ENCODE assay signal across 22 cellular contexts in the genomic region with DNA sequence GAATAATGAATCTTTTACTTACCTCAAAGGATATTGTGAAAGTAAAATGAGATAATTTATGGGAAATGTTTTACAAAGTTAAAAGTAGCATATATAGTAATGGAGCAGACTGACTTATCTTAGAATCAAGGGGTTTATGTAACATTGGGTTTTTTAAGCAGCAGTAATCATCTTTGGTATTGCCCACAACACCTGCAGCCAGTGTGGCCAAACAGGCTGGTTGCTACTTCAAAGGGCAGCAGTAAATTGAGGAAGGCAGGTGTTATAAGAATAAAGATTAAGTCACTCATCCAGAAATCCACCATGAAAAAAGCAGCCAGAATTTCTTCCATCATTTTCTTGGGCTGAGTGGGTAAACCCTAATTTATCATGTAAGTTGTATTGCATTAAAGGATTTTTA. TPM values are rescaled to one million over a fixed set of nuclear protein-coding genes. Genes with fewer than 3 reads are reported as not detected.
A peak's percentile ranks its signal among the peaks of the same experiment; 100 is the strongest.
DNase-seq lines count a peak whose midpoint lies in the region; ATAC-seq and TF ChIP-seq lines count a peak whose summit lies in the region.
"Had no signal": no experiment of that assay in that cellular context is flagged by ENCODE, and none has a peak within 500 bp of the region (broad histone marks: within the 10 kb centered on the region; RNA-seq: fewer than 3 reads in every experiment).

No MANE protein-coding gene starts in this region.

- no peaks in the 10 kb centered on the region for H3K27me3 ChIP-seq in CD4-positive, alpha-beta T cell (ENCODE audit: control insufficient read depth, insufficient read depth, low read length)
- no peaks in the 10 kb centered on the region for H3K27me3 ChIP-seq in Loucy (ENCODE audit: insufficient read depth, low read length, poor library complexity, severe bottlenecking)
- H3K27me3 ChIP-seq: adrenal gland, colonic mucosa, ovary, right lobe of liver had no signal

- peak overlapping the region; percentile 45 for H3K9ac ChIP-seq in Loucy (ENCODE audit: low read depth, low read length, poor library complexity, severe bottlenecking)

- peaks cover 28% of the 10 kb centered on the region for H3K4me1 Mint-ChIP-seq in activated CD4-positive, alpha-beta T cell treated with anti-CD3 and anti-CD28 coated beads, Interleukin-2, amount 10 ng/mL, durations not matched to agents 24 days and 14 days
- peaks cover 25% of the 10 kb centered on the region for H3K4me1 Mint-ChIP-seq in CD4-positive, alpha-beta T cell (ENCODE audit: low read depth)
- peaks cover 41% of the 10 kb centered on the region for H3K4me1 Mint-ChIP-seq in activated T-helper 1 cell treated with anti-CD3 and anti-CD28 coated beads, Interleukin-12 subunit alpha, Interleukin-12 subunit beta, Interleukin-2, Interleukin-4 antibody, amounts not matched to agents 30 ng/mL and 10 ng/mL and 1 ng/mL, durations not matched to agents 14 hours and 24 hours and 36 hours (ENCODE audit: low read depth)

- H3F3A ChIP-seq in Loucy (ENCODE audit: low read depth), result no peaks in the 10 kb centered on the region; the same call in 1 of the 2 replicates

- H3K36me3 ChIP-seq in Loucy (ENCODE audit: insufficient read depth, low read length), result no peaks in the 10 kb centered on the region
- H3K36me3 ChIP-seq: adrenal gland, colonic mucosa, ovary, right lobe of liver had no signal

- H2AFZ ChIP-seq in Loucy (ENCODE audit: low read length), result no peak overlapping the region

- ATAC-seq in CD4-positive, alpha-beta T cell (ENCODE audit: poor library complexity), result no peak
- no peak for ATAC-seq in GM21447 (IDR thresholded peaks at IDR 0.05; ENCODE audit: unreplicated experiment)
- ATAC-seq: HepG2, right lobe of liver, SK-N-SH treated with all-trans-retinoic acid at 6 μM for 48 hours had no signal

- H3K9me2 ChIP-seq in Loucy (replicated peaks; ENCODE audit: low read depth, low read length), result no peaks in the 10 kb centered on the region

- DNase-seq in activated CD4-positive, alpha-beta T cell treated with anti-CD3 and anti-CD28 coated beads, Interleukin-2, amount 10 ng/mL, durations not matched to agents 24 days and 14 days, result no peak
- no peak for DNase-seq in activated CD4-positive, alpha-beta T cell treated with anti-CD3 and anti-CD28 coated beads, Interleukin-2, amount 50 U/mL, for 48 hours
- no peak for DNase-seq in CD4-positive, alpha-beta T cell
- no peak for DNase-seq in activated T-helper 1 cell treated with anti-CD3 and anti-CD28 coated beads, Interleukin-12 subunit alpha, Interleukin-12 subunit beta, Interleukin-2, Interleukin-4 antibody, amounts not matched to agents 30 ng/mL and 10 ng/mL and 1 ng/mL, durations not matched to agents 14 hours and 24 hours and 36 hours (ENCODE audit: low spot score)
- no peak for DNase-seq in stimulated activated CD4-positive, alpha-beta T cell treated with anti-CD3 and anti-CD28 coated beads, Interleukin-12 subunit alpha, Interleukin-12 subunit beta, amount 100 ng/mL, for 4 hours
- DNase-seq in NOMO-1 (lab: John Stamatoyannopoulos, UW; ENCODE audit: unreplicated experiment in 2 of 2), result no peak
- DNase-seq: ACHN, adrenal gland, colonic mucosa, endodermal cell, GF-D8, kidney glomerular epithelial cell, NCI-H1436 treated with DMSO at 0.1 percent for 48 hours, ovary, right lobe of liver had no signal

- no peaks in the 10 kb centered on the region for H3K79me2 ChIP-seq in Loucy (ENCODE audit: insufficient read depth, low read length)

- H3K27ac ChIP-seq in CD4-positive, alpha-beta T cell (ENCODE audit: low read depth, low read length), result no peak overlapping the region
- H3K27ac ChIP-seq: adrenal gland, C4-2B, colonic mucosa, ovary, right lobe of liver, RWPE1 had no signal

- H3K9me3 ChIP-seq in CD4-positive, alpha-beta T cell (ENCODE audit: control insufficient read depth, low read length), result no peaks in the 10 kb centered on the region
- no peaks in the 10 kb centered on the region for H3K9me3 ChIP-seq in Loucy (ENCODE audit: insufficient read depth, low read depth, low read length)
- H3K9me3 ChIP-seq: adrenal gland, colonic mucosa, ovary, right lobe of liver had no signal

- peak overlapping the region; percentile 67 for H3K4me2 ChIP-seq in Loucy (ENCODE audit: low read depth, low read length, poor library complexity, severe bottlenecking)

- no peak for TF ChIP-seq CTCF in CD4-positive, alpha-beta T cell (IDR thresholded peaks at IDR 0.05)
- TF ChIP-seq CTCF in Loucy (conservative IDR thresholded peaks at IDR 0.05; ENCODE audit: low read length), result no peak

- H4K20me1 ChIP-seq in Loucy (ENCODE audit: insufficient read depth, low read length, poor library complexity, severe bottlenecking), result no peaks in the 10 kb centered on the region

- CTCF ChIA-PET in CD4-positive, alpha-beta T cell (lab: Charles Lee), result no interaction called here

- H3K27ac Mint-ChIP-seq in activated CD4-positive, alpha-beta T cell treated with anti-CD3 and anti-CD28 coated beads, Interleukin-2, amount 10 ng/mL, durations not matched to agents 24 days and 14 days, result no peak overlapping the region
- peak overlapping the region; percentile 50 for H3K27ac Mint-ChIP-seq in CD4-positive, alpha-beta T cell
- H3K27ac Mint-ChIP-seq in activated T-helper 1 cell treated with anti-CD3 and anti-CD28 coated beads, Interleukin-12 subunit alpha, Interleukin-12 subunit beta, Interleukin-2, Interleukin-4 antibody, amounts not matched to agents 30 ng/mL and 10 ng/mL and 1 ng/mL, durations not matched to agents 14 hours and 24 hours and 36 hours, result no peak overlapping the region
- H3K27ac Mint-ChIP-seq: endodermal cell had no signal

- H3K4me1 ChIP-seq in Loucy (ENCODE audit: insufficient read depth, low read length, poor library complexity, severe bottlenecking), result peaks cover 18% of the 10 kb centered on the region
- H3K4me1 ChIP-seq: adrenal gland, colonic mucosa, right lobe of liver had no signal

- H3K4me3 ChIP-seq in Loucy (ENCODE audit: low read length, poor library complexity, severe bottlenecking), result peak overlapping the region; percentile 61
- H3K4me3 ChIP-seq: adrenal gland, colonic mucosa, ovary, right lobe of liver had no signal

- no peaks in the 10 kb centered on the region for H3K36me3 Mint-ChIP-seq in activated CD4-positive, alpha-beta T cell treated with anti-CD3 and anti-CD28 coated beads, Interleukin-2, amount 10 ng/mL, durations not matched to agents 24 days and 14 days (ENCODE audit: low read depth)
- no peaks in the 10 kb centered on the region for H3K36me3 Mint-ChIP-seq in CD4-positive, alpha-beta T cell (ENCODE audit: low read depth)
- H3K36me3 Mint-ChIP-seq in activated T-helper 1 cell treated with anti-CD3 and anti-CD28 coated beads, Interleukin-12 subunit alpha, Interleukin-12 subunit beta, Interleukin-2, Interleukin-4 antibody, amounts not matched to agents 30 ng/mL and 10 ng/mL and 1 ng/mL, durations not matched to agents 14 hours and 24 hours and 36 hours (ENCODE audit: low read depth), result no peaks in the 10 kb centered on the region

- intact Hi-C loops in activated CD4-positive, alpha-beta T cell treated with anti-CD3 and anti-CD28 coated beads, Interleukin-2, amount 10 ng/mL, durations not matched to agents 24 days and 14 days (cut with micrococcal nuclease), result loop anchor here (1.0 to 10.0 kb wide), 6 partner anchors 19 to 736 kb away; a partner anchor contains a TSS
- intact Hi-C loops in CD4-positive, alpha-beta T cell (cut with DNase I, micrococcal nuclease), result loop anchor here (5.0 to 10.0 kb wide), 6 partner anchors 156 to 986 kb away; a partner anchor contains a TSS
- intact Hi-C loops in activated T-helper 1 cell treated with anti-CD3 and anti-CD28 coated beads, Interleukin-12 subunit alpha, Interleukin-12 subunit beta, Interleukin-2, Interleukin-4 antibody, amounts not matched to agents 30 ng/mL and 10 ng/mL and 1 ng/mL, durations not matched to agents 14 hours and 24 hours and 36 hours (cut with micrococcal nuclease), result loop anchor here (1.0 to 10.0 kb wide), 2 partner anchors 284 to 666 kb away; a partner anchor contains a TSS

- H3K9me3 Mint-ChIP-seq in activated CD4-positive, alpha-beta T cell treated with anti-CD3 and anti-CD28 coated beads, Interleukin-2, amount 10 ng/mL, durations not matched to agents 24 days and 14 days, result no peaks in the 10 kb centered on the region
- H3K9me3 Mint-ChIP-seq in CD4-positive, alpha-beta T cell, result no peaks in the 10 kb centered on the region
- H3K9me3 Mint-ChIP-seq in activated T-helper 1 cell treated with anti-CD3 and anti-CD28 coated beads, Interleukin-12 subunit alpha, Interleukin-12 subunit beta, Interleukin-2, Interleukin-4 antibody, amounts not matched to agents 30 ng/mL and 10 ng/mL and 1 ng/mL, durations not matched to agents 14 hours and 24 hours and 36 hours, result no peaks in the 10 kb centered on the region
- H3K9me3 Mint-ChIP-seq: endodermal cell had no signal

- POLR2A ChIA-PET in CD4-positive, alpha-beta T cell (lab: Charles Lee), result interaction anchor here (1.2 to 1.7 kb wide), 6 partner anchors 20 to 402 kb away, joined by 3 to 15 read pairs (median 4); a partner anchor contains a TSS

- peak overlapping the region; percentile 66 for H3K4me3 Mint-ChIP-seq in activated CD4-positive, alpha-beta T cell treated with anti-CD3 and anti-CD28 coated beads, Interleukin-2, amount 10 ng/mL, durations not matched to agents 24 days and 14 days
- peak overlapping the region; percentile 84 for H3K4me3 Mint-ChIP-seq in CD4-positive, alpha-beta T cell
- H3K4me3 Mint-ChIP-seq in activated T-helper 1 cell treated with anti-CD3 and anti-CD28 coated beads, Interleukin-12 subunit alpha, Interleukin-12 subunit beta, Interleukin-2, Interleukin-4 antibody, amounts not matched to agents 30 ng/mL and 10 ng/mL and 1 ng/mL, durations not matched to agents 14 hours and 24 hours and 36 hours, result peak overlapping the region; percentile 57
- H3K4me3 Mint-ChIP-seq: endodermal cell had no signal

- H3K27me3 Mint-ChIP-seq in activated CD4-positive, alpha-beta T cell treated with anti-CD3 and anti-CD28 coated beads, Interleukin-2, amount 10 ng/mL, durations not matched to agents 24 days and 14 days, result no peaks in the 10 kb centered on the region
- H3K27me3 Mint-ChIP-seq in CD4-positive, alpha-beta T cell, result no peaks in the 10 kb centered on the region
- no peaks in the 10 kb centered on the region for H3K27me3 Mint-ChIP-seq in activated T-helper 1 cell treated with anti-CD3 and anti-CD28 coated beads, Interleukin-12 subunit alpha, Interleukin-12 subunit beta, Interleukin-2, Interleukin-4 antibody, amounts not matched to agents 30 ng/mL and 10 ng/mL and 1 ng/mL, durations not matched to agents 14 hours and 24 hours and 36 hours (ENCODE audit: insufficient read depth)

RNA-seq across cellular contexts. Expression of a gene that starts 16.7 kb away (rescaled TPM):
- not detected in 2 replicates for total RNA-seq in activated CD4-positive, alpha-beta T cell treated with anti-CD3 and anti-CD28 coated beads, Interleukin-2, amount 10 ng/mL, durations not matched to agents 24 days and 14 days
- total RNA-seq in CD4-positive, alpha-beta T cell, result not detected
- not detected in 2 replicates for total RNA-seq in activated T-helper 1 cell treated with anti-CD3 and anti-CD28 coated beads, Interleukin-12 subunit alpha, Interleukin-12 subunit beta, Interleukin-2, Interleukin-4 antibody, amounts not matched to agents 30 ng/mL and 10 ng/mL and 1 ng/mL, durations not matched to agents 14 hours and 24 hours and 36 hours
- total RNA-seq: HepG2 had no signal

RNA-seq across cellular contexts. Expression of a gene that starts 32.1 kb away (rescaled TPM):
- total RNA-seq in activated CD4-positive, alpha-beta T cell treated with anti-CD3 and anti-CD28 coated beads, Interleukin-2, amount 10 ng/mL, durations not matched to agents 24 days and 14 days, result not detected in 2 replicates
- not detected for total RNA-seq in CD4-positive, alpha-beta T cell
- not detected in 2 replicates for total RNA-seq in activated T-helper 1 cell treated with anti-CD3 and anti-CD28 coated beads, Interleukin-12 subunit alpha, Interleukin-12 subunit beta, Interleukin-2, Interleukin-4 antibody, amounts not matched to agents 30 ng/mL and 10 ng/mL and 1 ng/mL, durations not matched to agents 14 hours and 24 hours and 36 hours
- total RNA-seq: adrenal gland, endodermal cell, HepG2, lung microvascular endothelial cell, ovary, right lobe of liver had no signal
